ENCODE assay signal across 12 cellular contexts in the genomic region with DNA sequence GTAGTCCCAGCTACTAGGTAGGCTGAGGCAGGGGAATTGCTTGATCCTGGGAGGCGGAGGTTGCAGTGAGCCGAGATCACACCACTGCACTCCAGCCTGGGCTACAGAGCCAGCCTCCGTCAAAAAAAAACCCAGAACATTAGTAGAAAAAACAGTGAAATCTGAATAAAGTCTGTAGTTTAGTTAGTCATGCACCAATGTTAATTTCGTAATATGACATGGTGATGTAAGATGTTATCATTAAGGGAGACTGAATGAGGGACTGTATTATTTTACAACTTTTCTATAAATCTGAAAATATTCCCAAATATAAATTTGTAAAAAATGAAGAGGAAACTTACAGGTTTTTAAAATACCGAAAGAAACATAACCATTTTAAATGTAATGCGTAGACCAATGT. TPM values are rescaled to one million over a fixed set of nuclear protein-coding genes. Genes with fewer than 3 reads are reported as not detected.
DNase-seq lines count a peak whose midpoint lies in the region; ATAC-seq and TF ChIP-seq lines count a peak whose summit lies in the region.
"Had no signal": no experiment of that assay in that cellular context is flagged by ENCODE, and none has a peak within 500 bp of the region (broad histone marks: within the 10 kb centered on the region; RNA-seq: fewer than 3 reads in every experiment).

No MANE protein-coding gene starts in this region.

- H3K4me3 ChIP-seq in gastroesophageal sphincter (peak overlapping the region in 1 of 2 donors; percentile 57), thoracic aorta (peak overlapping the region; percentile 76), Peyer's patch (no peak overlapping the region)
- H3K4me3 ChIP-seq: BLaER1 had no signal

- H3K4me3 Mint-ChIP-seq in activated T-cell treated with anti-CD3 and anti-CD28 coated beads, Interleukin-2, amount 50 U/mL, for 24 hours: peak overlapping the region; percentile 6
- peak overlapping the region; percentile 90 for H3K4me3 Mint-ChIP-seq in activated T-helper 2 cell treated with anti-CD3 and anti-CD28 coated beads, Interferon-gamma antibody, Interleukin-2, Interleukin-4, amounts not matched to agents 10 μg/mL and 5 μg/mL and 100 μg/mL, durations not matched to agents 14 hours and 24 hours and 36 hours (ENCODE audit: low read depth)
- H3K4me3 Mint-ChIP-seq: activated CD8-positive, alpha-beta memory T cell treated with anti-CD3 and anti-CD28 coated beads, Interleukin-2, amount 10 ng/mL, durations not matched to agents 7 days and 5 days; memory B cell had no signal

- peaks cover 4 to 43% (median 6%) of the 10 kb centered on the region in 3 donors for H3K4me1 ChIP-seq in gastroesophageal sphincter
- peaks cover 6 to 48% of the 10 kb centered on the region in 2 donors for H3K4me1 ChIP-seq in thoracic aorta (ENCODE audit: control insufficient read depth in 1 of 2, low read depth in 2 of 2)
- H3K4me1 ChIP-seq in Peyer's patch: peaks cover 0 to 18% (median 0%) of the 10 kb centered on the region in 4 donors

- intact Hi-C loops in activated T-helper 2 cell treated with anti-CD3 and anti-CD28 coated beads, Interferon-gamma antibody, Interleukin-2, Interleukin-4, amounts not matched to agents 10 μg/mL and 5 μg/mL and 100 μg/mL, durations not matched to agents 14 hours and 24 hours and 36 hours (cut with micrococcal nuclease): loop anchor here (10.0 kb wide), 2 partner anchors 492 to 768 kb away; no protein-coding TSS in a partner anchor

- H3K27ac ChIP-seq in gastroesophageal sphincter: peak overlapping the region; percentile 84 to 94 (median 88)
- H3K27ac ChIP-seq in thoracic aorta: peak overlapping the region; percentile 93 to 96
- H3K27ac ChIP-seq in Peyer's patch: peak overlapping the region in 2 of 4 donors; percentile 84 to 94
- H3K27ac ChIP-seq: BLaER1 had no signal

- H3K36me3 Mint-ChIP-seq in activated T-cell treated with anti-CD3 and anti-CD28 coated beads, Interleukin-2, amount 50 U/mL, for 24 hours (ENCODE audit: low read depth): peaks cover 25% of the 10 kb centered on the region
- H3K36me3 Mint-ChIP-seq in activated T-helper 2 cell treated with anti-CD3 and anti-CD28 coated beads, Interferon-gamma antibody, Interleukin-2, Interleukin-4, amounts not matched to agents 10 μg/mL and 5 μg/mL and 100 μg/mL, durations not matched to agents 14 hours and 24 hours and 36 hours (ENCODE audit: low read depth): peaks cover 62% of the 10 kb centered on the region
- H3K36me3 Mint-ChIP-seq: memory B cell had no signal

- no peak overlapping the region for H3K27ac Mint-ChIP-seq in activated T-cell treated with anti-CD3 and anti-CD28 coated beads, Interleukin-2, amount 50 U/mL, for 24 hours
- H3K27ac Mint-ChIP-seq in activated T-helper 2 cell treated with anti-CD3 and anti-CD28 coated beads, Interferon-gamma antibody, Interleukin-2, Interleukin-4, amounts not matched to agents 10 μg/mL and 5 μg/mL and 100 μg/mL, durations not matched to agents 14 hours and 24 hours and 36 hours: peak overlapping the region; percentile 40
- H3K27ac Mint-ChIP-seq: activated CD8-positive, alpha-beta memory T cell treated with anti-CD3 and anti-CD28 coated beads, Interleukin-2, amount 10 ng/mL, durations not matched to agents 7 days and 5 days; memory B cell had no signal

- TF ChIP-seq CTCF in gastroesophageal sphincter (IDR thresholded peaks at IDR 0.05) (no peak), thoracic aorta (IDR thresholded peaks at IDR 0.05) (no peak), Peyer's patch (IDR thresholded peaks at IDR 0.05) (no peak)

- peaks cover 69% of the 10 kb centered on the region for H3K4me1 Mint-ChIP-seq in activated T-cell treated with anti-CD3 and anti-CD28 coated beads, Interleukin-2, amount 50 U/mL, for 24 hours (ENCODE audit: low read depth)
- peaks cover 49% of the 10 kb centered on the region for H3K4me1 Mint-ChIP-seq in activated T-helper 2 cell treated with anti-CD3 and anti-CD28 coated beads, Interferon-gamma antibody, Interleukin-2, Interleukin-4, amounts not matched to agents 10 μg/mL and 5 μg/mL and 100 μg/mL, durations not matched to agents 14 hours and 24 hours and 36 hours (ENCODE audit: low read depth)

- H3K27me3 ChIP-seq in gastroesophageal sphincter: no peaks in the 10 kb centered on the region
- H3K27me3 ChIP-seq in thoracic aorta (replicated peaks; ENCODE audit: insufficient read depth): no peaks in the 10 kb centered on the region
- H3K27me3 ChIP-seq in Peyer's patch: no peaks in the 10 kb centered on the region
- H3K27me3 ChIP-seq: BLaER1 had no signal

- H3K9me3 ChIP-seq in gastroesophageal sphincter: no peaks in the 10 kb centered on the region
- H3K9me3 ChIP-seq in thoracic aorta: no peaks in the 10 kb centered on the region
- H3K9me3 ChIP-seq in Peyer's patch: no peaks in the 10 kb centered on the region
- H3K9me3 ChIP-seq: BLaER1 had no signal

- no peak for ATAC-seq in gastroesophageal sphincter
- no peak for ATAC-seq in thoracic aorta (ENCODE audit: insufficient number of reproducible peaks, low FRiP score, low read depth)
- ATAC-seq in HG03520 (IDR thresholded peaks at IDR 0.05; ENCODE audit: unreplicated experiment): no peak
- ATAC-seq: activated CD8-positive, alpha-beta memory T cell treated with anti-CD3 and anti-CD28 coated beads, Interleukin-2, amount 10 ng/mL, durations not matched to agents 7 days and 5 days had no signal

- DNase-seq in activated T-cell treated with anti-CD3 and anti-CD28 coated beads, Interleukin-2, amount 50 U/mL, for 24 hours: no peak
- DNase-seq in activated T-cell treated with anti-CD3 and anti-CD28 coated beads for 4 hours (no peak), thoracic aorta (ENCODE audit: low spot score) (no peak), Peyer's patch (no peak), NCI-H187 (lab: John Stamatoyannopoulos, UW) (no peak)
- DNase-seq in activated T-helper 2 cell treated with anti-CD3 and anti-CD28 coated beads, Interferon-gamma antibody, Interleukin-2, Interleukin-4, amounts not matched to agents 10 μg/mL and 5 μg/mL and 100 μg/mL, durations not matched to agents 14 hours and 24 hours and 36 hours (ENCODE audit: low spot score): no peak
- DNase-seq: activated CD8-positive, alpha-beta memory T cell treated with anti-CD3 and anti-CD28 coated beads, Interleukin-2, amount 10 ng/mL, durations not matched to agents 7 days and 5 days; effector memory CD4-positive, alpha-beta T cell had no signal

- H3K27me3 Mint-ChIP-seq in activated T-cell treated with anti-CD3 and anti-CD28 coated beads, Interleukin-2, amount 50 U/mL, for 24 hours: peaks cover 7% of the 10 kb centered on the region
- H3K27me3 Mint-ChIP-seq in activated T-helper 2 cell treated with anti-CD3 and anti-CD28 coated beads, Interferon-gamma antibody, Interleukin-2, Interleukin-4, amounts not matched to agents 10 μg/mL and 5 μg/mL and 100 μg/mL, durations not matched to agents 14 hours and 24 hours and 36 hours (ENCODE audit: low read depth): peaks cover 8% of the 10 kb centered on the region
- H3K27me3 Mint-ChIP-seq: memory B cell had no signal

- 56 to 68% methylated on average over 3 to 6 of the region's 6 CpGs for WGBS in gastroesophageal sphincter (ENCODE audit: low coverage in 1 of 2), 2 donors

- peaks cover 0 to 13% of the 10 kb centered on the region in 2 donors for H3K36me3 ChIP-seq in gastroesophageal sphincter
- H3K36me3 ChIP-seq in thoracic aorta: no peaks in the 10 kb centered on the region
- no peaks in the 10 kb centered on the region for H3K36me3 ChIP-seq in Peyer's patch
- H3K36me3 ChIP-seq: BLaER1 had no signal

- no peak for TF ChIP-seq POLR2A in gastroesophageal sphincter (IDR thresholded peaks at IDR 0.05)
- no peak for TF ChIP-seq POLR2A in Peyer's patch (IDR thresholded peaks at IDR 0.05)

- no peaks in the 10 kb centered on the region for H3K9me3 Mint-ChIP-seq in activated T-cell treated with anti-CD3 and anti-CD28 coated beads, Interleukin-2, amount 50 U/mL, for 24 hours
- no peaks in the 10 kb centered on the region for H3K9me3 Mint-ChIP-seq in activated T-helper 2 cell treated with anti-CD3 and anti-CD28 coated beads, Interferon-gamma antibody, Interleukin-2, Interleukin-4, amounts not matched to agents 10 μg/mL and 5 μg/mL and 100 μg/mL, durations not matched to agents 14 hours and 24 hours and 36 hours

- no peak for TF ChIP-seq EP300 in gastroesophageal sphincter (IDR thresholded peaks at IDR 0.05)

RNA-seq across cellular contexts. Expression of gene GSTA4, which starts 2.1 kb away (rescaled TPM):
- total RNA-seq in activated T-helper 2 cell treated with anti-CD3 and anti-CD28 coated beads, Interferon-gamma antibody, Interleukin-2, Interleukin-4, amounts not matched to agents 10 μg/mL and 5 μg/mL and 100 μg/mL, durations not matched to agents 14 hours and 24 hours and 36 hours: 69.7 and 70.2 TPM in 2 replicates
- total RNA-seq in gastroesophageal sphincter (10 to 100 TPM; 19.3 to 40.4 (median 26.9) TPM), thoracic aorta (10 to 100 TPM; 18.1 to 19.4 TPM), Peyer's patch (10 to 100 TPM; 13.9 to 17.9 (median 15.0) TPM)
